ENCODE assay signal across 8 cellular contexts in genomic region chr6:104682722-104683643, GRCh38.
A peak's percentile ranks its signal among the peaks of the same experiment; 100 is the strongest.
DNase-seq lines count a peak whose midpoint lies in the region; ATAC-seq and TF ChIP-seq lines count a peak whose summit lies in the region.

No MANE protein-coding gene starts in this region.

- H2AFZ ChIP-seq in SK-N-SH (ENCODE audit: low read depth), result no peak overlapping the region
- H2AFZ ChIP-seq in hepatocyte, result no peak overlapping the region

- 79% methylated on average over 15 of the region's 15 CpGs for WGBS in SK-N-SH (ENCODE audit: low lambda C conversion rate)
- 74% methylated on average over 15 of the region's 15 CpGs for WGBS in hepatocyte (ENCODE audit: low lambda C conversion rate, missing lambda C conversion rate)

- H3K4me2 ChIP-seq in SK-N-SH (no peak overlapping the region), hepatocyte (no peak overlapping the region)

- H3K9me3 ChIP-seq in SK-N-SH (no peaks in the 10 kb centered on the region), hepatocyte (ENCODE audit: low read depth) (no peaks in the 10 kb centered on the region)

- H3K27me3 ChIP-seq in SK-N-SH (ENCODE audit: insufficient read depth) (no peaks in the 10 kb centered on the region), hepatocyte (no peaks in the 10 kb centered on the region)

- H4K20me1 ChIP-seq in SK-N-SH (ENCODE audit: insufficient read depth), result no peaks in the 10 kb centered on the region
- no peaks in the 10 kb centered on the region for H4K20me1 ChIP-seq in hepatocyte (ENCODE audit: insufficient read depth, poor library complexity, severe bottlenecking)

- H3K4me1 ChIP-seq in SK-N-SH (ENCODE audit: control insufficient read depth in 1 of 2, insufficient read depth in 2 of 2, low read depth in 1 of 2, low read length in 1 of 2) (peaks cover 0 to 12% of the 10 kb centered on the region in 2 experiments; a peak in 2 of 4 replicates), hepatocyte (ENCODE audit: insufficient read depth) (peaks cover 19% of the 10 kb centered on the region)

- no peak overlapping the region for H3K27ac ChIP-seq in SK-N-SH (ENCODE audit: low read depth in 2 of 2, low read length in 1 of 2)
- H3K27ac ChIP-seq in hepatocyte, result no peak overlapping the region

- TF ChIP-seq RAD21 in SK-N-SH (IDR thresholded peaks at IDR 0.05; ENCODE audit: low read length), result peak; percentile 67

- H3K9me2 ChIP-seq in SK-N-SH (no peaks in the 10 kb centered on the region), hepatocyte (replicated peaks; ENCODE audit: insufficient read depth) (no peaks in the 10 kb centered on the region)

- in situ Hi-C loops in Caki2 (cut with HindIII; ENCODE audit: low pct_unique_long_range_greater_than_20kb, low sequenced_read_pairs), result no loop called here

- H3K79me2 ChIP-seq in SK-N-SH (ENCODE audit: insufficient read depth) (no peaks in the 10 kb centered on the region), hepatocyte (no peaks in the 10 kb centered on the region)

- CTCF ChIA-PET in SK-N-SH (lab: Yijun Ruan, JAX), result interaction anchor here (0.6 to 2.1 kb wide), 12 partner anchors 10 to 395 kb away, joined by 3 to 9 read pairs (median 3); no protein-coding TSS in a partner anchor

- peak; percentile 86 for ATAC-seq in GM19463 (IDR thresholded peaks at IDR 0.05; ENCODE audit: unreplicated experiment)
- ATAC-seq in HG03565 (IDR thresholded peaks at IDR 0.05; ENCODE audit: unreplicated experiment), result peak; percentile 84

- H3K4me3 ChIP-seq in SK-N-SH (ENCODE audit: low read depth in 2 of 2, low read length in 1 of 2) (peak overlapping the region in 1 of 2 experiments; percentile 46; a peak in 1 of 4 replicates), hepatocyte (no peak overlapping the region)

- POLR2A ChIA-PET in SK-N-SH (lab: Yijun Ruan, JAX), result no interaction called here

- TF ChIP-seq CTCF in SK-N-SH (IDR thresholded peaks at IDR 0.05) (peak; percentile 73), hepatocyte (IDR thresholded peaks at IDR 0.05; ENCODE audit: poor library complexity) (peak; percentile 63)

- DNase-seq in Caki2 (ENCODE audit: low read depth) (peak; percentile 56), SK-N-SH (peak; percentile 52), hepatocyte (ENCODE audit: low spot score) (peak; percentile 61), occipital lobe (lab: John Stamatoyannopoulos, UW) (no peak)
- DNase-seq in activated naive CD4-positive, alpha-beta T cell treated with anti-CD3 and anti-CD28 coated beads, Interleukin-2, amount 50 U/mL, for 16 hours, result peak; percentile 69
- DNase-seq in stimulated activated CD4-positive, alpha-beta T cell treated with anti-CD3 and anti-CD28 coated beads, Interleukin-1b, Interleukin-23, amount 100 ng/mL, for 48 hours, result peak; percentile 67

- no peaks in the 10 kb centered on the region for H3F3A ChIP-seq in SK-N-SH (replicated peaks; ENCODE audit: insufficient read depth)

- H3K36me3 ChIP-seq in SK-N-SH (replicated peaks in 1 of 2; ENCODE audit: control insufficient read depth in 1 of 2, insufficient read depth in 2 of 2, low read length in 1 of 2) (no peaks in the 10 kb centered on the region), hepatocyte (replicated peaks; ENCODE audit: insufficient read depth, low read depth) (no peaks in the 10 kb centered on the region)

- no peak for TF ChIP-seq EP300 in SK-N-SH (IDR thresholded peaks at IDR 0.05; ENCODE audit: borderline replicate concordance in 1 of 2, low read depth in 1 of 2, low read length in 1 of 2)

- H3K9ac ChIP-seq in SK-N-SH, result no peak overlapping the region

TF ChIP-seq in SK-N-SH, 30 proteins besides CTCF, POLR2A, EP300 and RAD21:
- TF ChIP-seq RCOR1 (IDR thresholded peaks at IDR 0.05; ENCODE audit: low read length) (no peak), SMC3 (IDR thresholded peaks at IDR 0.05; ENCODE audit: low read depth, low read length) (peak; percentile 57)
TF ChIP-seq in SK-N-SH: peak in this region for 1.
